ENCODE assay signal across 19 cellular contexts in the genomic region with DNA sequence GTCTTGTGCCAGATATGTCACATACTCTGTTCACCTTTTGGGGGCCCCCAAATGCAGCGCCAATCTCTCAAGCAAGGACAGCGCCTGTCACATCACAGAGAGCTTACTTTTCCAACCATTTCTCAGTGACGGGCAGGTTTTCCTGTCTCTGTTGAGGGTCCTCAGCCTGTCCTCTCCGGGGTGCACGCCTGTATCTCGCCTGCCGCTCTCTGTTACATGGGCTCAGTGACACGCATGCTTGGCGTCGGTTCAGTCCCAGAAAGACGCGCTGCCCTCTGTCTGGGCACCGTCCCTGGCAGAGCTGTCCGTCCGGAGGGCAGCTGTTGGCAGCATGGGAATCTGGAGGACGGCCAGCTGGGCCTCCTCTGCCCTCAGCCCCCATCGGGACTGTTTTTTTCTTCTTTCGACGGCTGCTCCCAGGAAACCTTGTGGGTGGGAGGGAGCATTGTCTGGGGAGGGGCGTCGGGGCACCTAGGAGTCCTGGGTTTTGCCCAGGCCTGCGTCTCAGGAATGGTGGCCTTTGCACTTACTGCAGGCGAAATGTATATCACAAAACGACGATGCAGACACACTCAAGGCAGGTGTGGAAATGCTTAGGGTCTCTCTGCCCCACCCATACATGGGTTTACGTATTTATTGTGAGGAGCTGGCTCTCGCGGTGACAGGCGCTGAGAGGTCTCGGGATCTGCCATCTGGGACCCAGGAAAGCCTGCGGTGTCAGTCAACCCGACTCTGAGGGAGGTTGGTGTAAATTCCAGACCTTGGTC. TPM values are rescaled to one million over a fixed set of nuclear protein-coding genes. Genes with fewer than 3 reads are reported as not detected.
DNase-seq lines count a peak whose midpoint lies in the region; ATAC-seq and TF ChIP-seq lines count a peak whose summit lies in the region.
"Had no signal": no experiment of that assay in that cellular context is flagged by ENCODE, and none has a peak within 500 bp of the region (broad histone marks: within the 10 kb centered on the region; RNA-seq: fewer than 3 reads in every experiment).

No MANE protein-coding gene starts in this region.

- BruUV-seq in mammary epithelial cell (replicated peaks; lab: Mats Ljungman, UMichigan) (no TSS peak), MCF 10A (replicated peaks; lab: Mats Ljungman, UMichigan) (no TSS peak)

- no peak for TF ChIP-seq CTCF in mammary epithelial cell (conservative IDR thresholded peaks at IDR 0.05 in 1 of 2, IDR thresholded peaks at IDR 0.05 in 1 of 2; ENCODE audit: extremely low read depth in 1 of 2, insufficient read depth in 1 of 2, low read depth in 1 of 2, low read length in 2 of 2)
- no peak for TF ChIP-seq CTCF in MCF 10A (IDR thresholded peaks at IDR 0.05; ENCODE audit: unreplicated experiment)
- TF ChIP-seq CTCF in coronary artery (IDR thresholded peaks at IDR 0.05): no peak
- TF ChIP-seq CTCF in thyroid gland (IDR thresholded peaks at IDR 0.05): no peak
- TF ChIP-seq CTCF in foreskin keratinocyte (conservative IDR thresholded peaks at IDR 0.05): no peak

- POLR2A ChIA-PET in MCF 10A (lab: Yijun Ruan, JAX): no interaction called here

- H3K36me3 Mint-ChIP-seq in MCF 10A (ENCODE audit: insufficient read depth, unreplicated experiment): no peaks in the 10 kb centered on the region

- H3K79me2 ChIP-seq in mammary epithelial cell (ENCODE audit: insufficient read depth, low read length): no peaks in the 10 kb centered on the region

- H2AFZ ChIP-seq in mammary epithelial cell (ENCODE audit: low read depth, low read length): peak overlapping the region; percentile 83

- CTCF ChIA-PET in mammary epithelial cell (lab: Charles Lee; ENCODE audit: low non-redundant PET) (no interaction called here), MCF 10A (lab: Yijun Ruan, JAX) (no interaction called here)

- H3K27ac Mint-ChIP-seq in MCF 10A (ENCODE audit: low read depth, unreplicated experiment): no peak overlapping the region
- H3K27ac Mint-ChIP-seq: activated T-helper 2 cell treated with anti-CD3 and anti-CD28 coated beads, Interferon-gamma antibody, Interleukin-2, Interleukin-4, amounts not matched to agents 10 μg/mL and 5 μg/mL and 100 μg/mL, durations not matched to agents 14 hours and 24 hours and 36 hours; CD8-positive, alpha-beta T cell; HFFc6; stimulated activated naive CD8-positive, alpha-beta T cell treated with anti-CD3 and anti-CD28 coated beads, Interleukin-15, Interleukin-2, amounts not matched to agents 100 ng/mL and 50 ng/mL, for 24 hours had no signal

- H3K4me3 ChIP-seq in mammary epithelial cell (replicated peaks in 1 of 3; ENCODE audit: insufficient read depth in 1 of 3, low read depth in 2 of 3, low read length in 3 of 3) (no peak overlapping the region), coronary artery (no peak overlapping the region), thyroid gland (replicated peaks in 1 of 3) (no peak overlapping the region)

- H3K27ac ChIP-seq in mammary epithelial cell (ENCODE audit: insufficient read depth, low read depth, low read length): no peak overlapping the region
- H3K27ac ChIP-seq in coronary artery: no peak overlapping the region
- H3K27ac ChIP-seq in thyroid gland: peak overlapping the region in 2 of 3 donors; percentile 87 to 94
- no peak overlapping the region for H3K27ac ChIP-seq in foreskin keratinocyte

- dilution Hi-C loops in mammary epithelial cell (cut with HindIII; ENCODE audit: low sequenced_read_pairs): no loop called here

- no peaks in the 10 kb centered on the region for H3K36me3 ChIP-seq in mammary epithelial cell (ENCODE audit: insufficient read depth, low read length)
- no peaks in the 10 kb centered on the region for H3K36me3 ChIP-seq in thyroid gland

- H3K4me1 ChIP-seq in mammary epithelial cell (ENCODE audit: insufficient read depth, low read length): peaks cover 21% of the 10 kb centered on the region
- H3K4me1 ChIP-seq in thyroid gland: peaks cover 32 to 61% of the 10 kb centered on the region in 2 donors
- peaks cover 3% of the 10 kb centered on the region for H3K4me1 ChIP-seq in foreskin keratinocyte

- no peaks in the 10 kb centered on the region for H4K20me1 ChIP-seq in mammary epithelial cell (ENCODE audit: insufficient read depth, low read length)

- H3K9me3 ChIP-seq in mammary epithelial cell (replicated peaks; ENCODE audit: insufficient read depth, low read length) (no peaks in the 10 kb centered on the region), thyroid gland (no peaks in the 10 kb centered on the region)

- H3K4me1 Mint-ChIP-seq in MCF 10A (ENCODE audit: insufficient read depth, unreplicated experiment): no peaks in the 10 kb centered on the region

- H3K27me3 ChIP-seq in mammary epithelial cell (ENCODE audit: insufficient read depth, low read length): no peaks in the 10 kb centered on the region
- H3K27me3 ChIP-seq in thyroid gland: no peaks in the 10 kb centered on the region
- peaks cover 8% of the 10 kb centered on the region for H3K27me3 ChIP-seq in foreskin keratinocyte

- no peak for TF ChIP-seq POLR2A in thyroid gland (IDR thresholded peaks at IDR 0.05)

- H3K27me3 Mint-ChIP-seq in MCF 10A (ENCODE audit: insufficient read depth, unreplicated experiment): no peaks in the 10 kb centered on the region

- intact Hi-C loops in mammary epithelial cell (cut with micrococcal nuclease): no loop called here
- intact Hi-C loops in MCF 10A (cut with micrococcal nuclease): no loop called here
- intact Hi-C loops in thyroid gland (cut with DNase I): no loop called here

- ATAC-seq in HG03039 (IDR thresholded peaks at IDR 0.05; ENCODE audit: unreplicated experiment) (no peak), GM18909 (IDR thresholded peaks at IDR 0.05; ENCODE audit: poor library complexity, unreplicated experiment) (no peak), foreskin keratinocyte (no peak)
- ATAC-seq: CD8-positive, alpha-beta T cell; left colon had no signal

- H3K4me3 Mint-ChIP-seq in MCF 10A (ENCODE audit: unreplicated experiment): no peak overlapping the region
- H3K4me3 Mint-ChIP-seq: CD8-positive, alpha-beta T cell; HFFc6; stimulated activated naive CD8-positive, alpha-beta T cell treated with anti-CD3 and anti-CD28 coated beads, Interleukin-15, Interleukin-2, amounts not matched to agents 100 ng/mL and 50 ng/mL, for 24 hours had no signal

- H3K9ac ChIP-seq in mammary epithelial cell (ENCODE audit: insufficient read depth, low read length): no peak overlapping the region

- 60% methylated on average over 24 of the region's 32 CpGs for WGBS in mammary epithelial cell (ENCODE audit: low coverage, missing lambda C conversion rate)
- WGBS in thyroid gland, 2 donors: 89 to 92% methylated on average over 30 to 32 of the region's 32 CpGs

- DNase-seq in mammary epithelial cell (no peak), MCF 10A (ENCODE audit: unreplicated experiment) (no peak), coronary artery (ENCODE audit: low spot score) (peak; percentile 50), mesenteric fat pad (ENCODE audit: low spot score) (peak; percentile 75), thyroid gland (no peak), foreskin keratinocyte (no peak)
- DNase-seq: CD8-positive, alpha-beta T cell; cerebellar nuclear complex; HFFc6; left colon; NCI-H2227 treated with DMSO at 0.1 percent for 48 hours; SHP77 had no signal

- no peak overlapping the region for H3K4me2 ChIP-seq in mammary epithelial cell (ENCODE audit: insufficient read depth, low read depth, low read length)

- no peaks in the 10 kb centered on the region for H3K9me3 Mint-ChIP-seq in MCF 10A (ENCODE audit: unreplicated experiment)
- H3K9me3 Mint-ChIP-seq: activated T-helper 2 cell treated with anti-CD3 and anti-CD28 coated beads, Interferon-gamma antibody, Interleukin-2, Interleukin-4, amounts not matched to agents 10 μg/mL and 5 μg/mL and 100 μg/mL, durations not matched to agents 14 hours and 24 hours and 36 hours; CD8-positive, alpha-beta T cell; stimulated activated naive CD8-positive, alpha-beta T cell treated with anti-CD3 and anti-CD28 coated beads, Interleukin-15, Interleukin-2, amounts not matched to agents 100 ng/mL and 50 ng/mL, for 24 hours had no signal

- in situ Hi-C loops in mammary epithelial cell (cut with MboI; ENCODE audit: low sequenced_read_pairs in 2 of 2): no loop called here

RNA-seq across cellular contexts. Expression of a gene that starts 30.9 kb away (rescaled TPM):
- total RNA-seq in mammary epithelial cell: not detected
- polyA plus RNA-seq in mammary epithelial cell: not detected
- not detected for polyA minus RNA-seq in mammary epithelial cell
- total RNA-seq in MCF 10A (2022): not detected in 2 replicates
- total RNA-seq in mesenteric fat pad: not detected
- total RNA-seq in thyroid gland: under 1 TPM in 1 of 4 donors, not detected in 3; 0.13 TPM
- not detected in 2 replicates for total RNA-seq in foreskin keratinocyte
- polyA plus RNA-seq in foreskin keratinocyte: not detected in 2 replicates
- total RNA-seq: HFFc6; left colon; M059J; pulmonary artery endothelial cell; T-helper 1 cell treated with Interleukin-12 subunit alpha and Interleukin-12 subunit beta and Interleukin-4 antibody, amounts not matched to agents 30 ng/mL and 1 ng/mL, for 36 hours had no signal

RNA-seq across cellular contexts. Expression of a gene that starts 41.7 kb away (rescaled TPM):
- total RNA-seq in mammary epithelial cell (not detected), MCF 10A (2022) (not detected in 2 replicates), mesenteric fat pad (0.42 TPM), thyroid gland (1 to 10 TPM in 2 of 4 donors, under 1 TPM in 2; 0.49 to 2.3 (median 1.1) TPM), foreskin keratinocyte (not detected in 2 replicates)
- polyA plus RNA-seq in mammary epithelial cell (not detected), foreskin keratinocyte (not detected in 2 replicates)
- polyA minus RNA-seq in mammary epithelial cell: not detected
- total RNA-seq: HFFc6, M059J, pulmonary artery endothelial cell had no signal

Comparison
In these comparisons a context has a peak if more than half of its experiments do, and no peak if none do; other contexts are left out.
1. DNase-seq: peak in coronary artery (single experiment) and mesenteric fat pad (single experiment); none in mammary epithelial cell (single experiment), MCF 10A (single experiment), thyroid gland (0 of 2) and foreskin keratinocyte (0 of 2).
2. H3K27ac ChIP-seq: peak in thyroid gland (2 of 3); none in mammary epithelial cell (single experiment), coronary artery (0 of 2) and foreskin keratinocyte (single experiment).